ENCODE assay signal across 8 cellular contexts in genomic region chr11:92886243-92886905, GRCh38.
DNase-seq lines count a peak whose midpoint lies in the region; ATAC-seq, FAIRE-seq and TF ChIP-seq lines count a peak whose summit lies in the region.

No MANE protein-coding gene starts in this region.

- no peak for TF ChIP-seq POLR2A in A549 (IDR thresholded peaks at IDR 0.05; ENCODE audit: low read length)

- no peaks in the 10 kb centered on the region for H3K79me2 ChIP-seq in trophoblast cell (ENCODE audit: control insufficient read depth, insufficient read depth, low read length, poor library complexity)

- no peak overlapping the region for H2AFZ ChIP-seq in trophoblast cell (ENCODE audit: insufficient read depth, low read length, poor library complexity)

- no peak overlapping the region for H3K9ac ChIP-seq in trophoblast cell (ENCODE audit: low read length)

- no peak overlapping the region for H3K18ac ChIP-seq in trophoblast cell (ENCODE audit: low read length)

- H4K12ac ChIP-seq in trophoblast cell (ENCODE audit: low read depth, low read length) = no peak overlapping the region

- H3K9me3 ChIP-seq in A549 (no peaks in the 10 kb centered on the region), trophoblast cell (ENCODE audit: insufficient read depth, low read depth, low read length) (peaks cover 2% of the 10 kb centered on the region)

- CTCF ChIA-PET in A549 (lab: Yijun Ruan, JAX) = interaction anchor here (0.6 to 2.1 kb wide), 16 partner anchors 10 to 1960 kb away, joined by 3 to 7 read pairs (median 3); no protein-coding TSS in a partner anchor

- H3K4me2 ChIP-seq in A549 = no peak overlapping the region
- no peak overlapping the region for H3K4me2 ChIP-seq in trophoblast cell (ENCODE audit: low read length)

- H4K91ac ChIP-seq in trophoblast cell (ENCODE audit: low read depth, low read length) = no peak overlapping the region

- FAIRE-seq in A549 (lab: Jason Lieb, UNC) = no peak

- H3K23ac ChIP-seq in trophoblast cell (ENCODE audit: low read length) = no peak overlapping the region

- WGBS in A549 (ENCODE audit: missing lambda C conversion rate) = 10% methylated on average over 4 of the region's 4 CpGs
- no CpG with 5 or more reads among the region's 4 CpGs for whole genome bisulfite sequencing in trophoblast cell (ENCODE audit: extremely low coverage, insufficient coverage, insufficient read length)

- no peak overlapping the region for H3K4ac ChIP-seq in trophoblast cell (ENCODE audit: low read depth, low read length)

- POLR2A ChIA-PET in A549 (lab: Yijun Ruan, JAX) = no interaction called here

- no peak overlapping the region for H3K14ac ChIP-seq in trophoblast cell (ENCODE audit: low read length)

- H2BK12ac ChIP-seq in trophoblast cell (ENCODE audit: low read length) = no peak overlapping the region

- ATAC-seq in A549 (peak; percentile 93), HG02642 (IDR thresholded peaks at IDR 0.05; ENCODE audit: poor library complexity, unreplicated experiment) (peak; percentile 82)

- no peaks in the 10 kb centered on the region for H3K27me3 ChIP-seq in trophoblast cell (ENCODE audit: insufficient read depth, low read length)

- H3K27ac ChIP-seq in A549 = no peak overlapping the region
- H3K27ac ChIP-seq in trophoblast cell (ENCODE audit: low read depth, low read length) = no peak overlapping the region

- no peak overlapping the region for H4K8ac ChIP-seq in trophoblast cell (ENCODE audit: low read depth, low read length)

- no peak overlapping the region for H2BK120ac ChIP-seq in trophoblast cell (ENCODE audit: insufficient read depth, low read length, poor library complexity)

- peak; percentile 74 to 87 for TF ChIP-seq RAD21 in A549 (conservative IDR thresholded peaks at IDR 0.05 in 1 of 2, IDR thresholded peaks at IDR 0.05 in 1 of 2)

- H3K4me3 ChIP-seq in A549 (no peak overlapping the region), foreskin fibroblast (ENCODE audit: low read depth in 1 of 2, low read length in 2 of 2) (no peak overlapping the region), trophoblast cell (ENCODE audit: low read depth, low read length) (no peak overlapping the region)

- no peak for TF ChIP-seq EP300 in A549 (IDR thresholded peaks at IDR 0.05)

- H3K36me3 ChIP-seq in trophoblast cell (ENCODE audit: control insufficient read depth in 1 of 2, insufficient read depth in 2 of 2, low read length in 2 of 2) = peaks cover 2 to 4% of the 10 kb centered on the region in 2 experiments

- peak; percentile 70 for TF ChIP-seq CTCF in A549 (IDR thresholded peaks at IDR 0.05)
- TF ChIP-seq CTCF in GM10266 (IDR thresholded peaks at IDR 0.05; ENCODE audit: control insufficient read depth, insufficient read depth, low read depth, missing control alignments) = peak; percentile 60
- TF ChIP-seq CTCF in foreskin fibroblast (IDR thresholded peaks at IDR 0.05; ENCODE audit: low read depth, low read length) = peak; percentile 50

- H3K4me1 ChIP-seq in A549 (peaks cover 7% of the 10 kb centered on the region; the same call in 1 of the 3 replicates), trophoblast cell (ENCODE audit: control insufficient read depth in 1 of 2, insufficient read depth in 2 of 2, low read length in 2 of 2) (no peaks in the 10 kb centered on the region)

- H2BK5ac ChIP-seq in trophoblast cell (ENCODE audit: low read depth, low read length, poor library complexity) = no peak overlapping the region

- peak; percentile 38 to 59 for DNase-seq in A549 (ENCODE audit: low read depth in 1 of 2, low spot score in 1 of 2)
- DNase-seq in GM10266 (ENCODE audit: extremely low spot score) = peak; percentile 72
- peak; percentile 83 for DNase-seq in NCI-H1105 treated with DMSO at 0.1 percent for 48 hours (lab: John Stamatoyannopoulos, UW)
- peak; percentile 19 to 52 for DNase-seq in SW 1271 (lab: John Stamatoyannopoulos, UW)
- DNase-seq in foreskin fibroblast = peak; percentile 4 to 27
- DNase-seq in trophoblast cell = peak; percentile 66 to 88
- DNase-seq in central memory CD4-positive, alpha-beta T cell = no peak

- no peak overlapping the region for H2AK5ac ChIP-seq in trophoblast cell (ENCODE audit: low read length)

- H3K79me1 ChIP-seq in trophoblast cell (ENCODE audit: low read length) = no peaks in the 10 kb centered on the region

TF ChIP-seq in A549, 52 proteins besides CTCF, POLR2A, EP300 and RAD21:
- TF ChIP-seq SMC3 (IDR thresholded peaks at IDR 0.05) (peak; percentile 66; the same call in 2 of the 3 replicates), CBX8 (IDR thresholded peaks at IDR 0.05) (no peak)
